In the genomic region with DNA sequence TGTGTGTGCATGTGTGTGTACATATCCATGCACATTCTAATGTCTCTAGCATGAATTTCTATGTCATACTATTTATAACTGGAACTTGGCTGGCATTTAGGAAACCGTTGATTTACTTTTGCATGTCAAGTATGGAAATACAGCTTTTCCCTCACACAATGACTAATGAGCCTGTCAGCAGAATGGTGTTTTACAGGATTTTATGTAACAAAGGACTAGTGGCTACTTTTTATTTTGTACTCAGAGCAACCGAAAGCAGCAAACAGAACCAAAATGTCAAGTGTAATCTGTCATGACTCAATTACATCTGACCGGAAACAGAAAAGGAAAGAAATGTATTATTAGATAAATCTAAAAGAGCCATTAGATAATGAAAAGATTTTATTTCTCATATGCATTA, we compare ENCODE assay signal across 27 cellular contexts.
A peak's percentile ranks its signal among the peaks of the same experiment; 100 is the strongest.
DNase-seq lines count a peak whose midpoint lies in the region; ATAC-seq and TF ChIP-seq lines count a peak whose summit lies in the region.
"Had no signal": no experiment of that assay in that cellular context is flagged by ENCODE, and none has a peak within 500 bp of the region (broad histone marks: within the 10 kb centered on the region; RNA-seq: fewer than 3 reads in every experiment).

No MANE protein-coding gene starts in this region.

- peak; percentile 86 for DNase-seq in COLO829 (ENCODE audit: low spot score)
- peak; percentile 77 for DNase-seq in M059J (ENCODE audit: low read depth)
- peak; percentile 0 for DNase-seq in iris pigment epithelial cell (ENCODE audit: low read depth)
- DNase-seq in GF-D8 (lab: John Stamatoyannopoulos, UW) = no peak
- no peak for DNase-seq in kidney glomerular epithelial cell (lab: John Stamatoyannopoulos, UW)
- no peak for DNase-seq in RWPE1 (ENCODE audit: low spot score)
- DNase-seq: AML-193; CD4-positive, alpha-beta T cell; COR-L47; DMS53; GDM1; KBM-7; MG63; NCI-H1105 treated with DMSO at 0.1 percent for 48 hours; NCI-H146; NCI-H1930; NCI-H2107; NCI-H524; NCI-H748 treated with DMSO at 0.1 percent for 48 hours; NK-92 treated with Interleukin-12 subunit alpha and Interleukin-12 subunit beta, amount 100 ng/mL, for 24 hours; SK-N-SH; SW 1271 had no signal

- H3K27me3 Mint-ChIP-seq in brain = no peaks in the 10 kb centered on the region
- H3K27me3 Mint-ChIP-seq: CD4-positive, alpha-beta T cell had no signal

- H3K36me3 Mint-ChIP-seq in brain = no peaks in the 10 kb centered on the region

- H3K27ac Mint-ChIP-seq in brain = peak overlapping the region in 3 of 5 experiments; percentile 14 to 91 (median 79)
- H3K27ac Mint-ChIP-seq: CD4-positive, alpha-beta T cell had no signal

- peaks cover 10% of the 10 kb centered on the region for H3K4me1 Mint-ChIP-seq in brain

- POLR2A ChIA-PET in RWPE1 (lab: Yijun Ruan, JAX; ENCODE audit: low non-redundant PET) = no interaction called here

- TF ChIP-seq CTCF in brain (conservative IDR thresholded peaks at IDR 0.05) (no peak), RWPE1 (conservative IDR thresholded peaks at IDR 0.05; ENCODE audit: low read depth) (no peak)

- CTCF ChIA-PET in RWPE1 (lab: Yijun Ruan, JAX) = no interaction called here

- H3K4me3 Mint-ChIP-seq in brain = peak overlapping the region in 2 of 5 experiments; percentile 50 to 66
- H3K4me3 Mint-ChIP-seq: CD4-positive, alpha-beta T cell had no signal

- no peak overlapping the region for H3K27ac ChIP-seq in RWPE1
- H3K27ac ChIP-seq: A549; BLaER1 treated with 17β-estradiol and CSF1 and Interleukin-3, amounts not matched to agents 10 nM and 100 nM had no signal

- H3K9me3 Mint-ChIP-seq in brain = peaks cover 0 to 4% (median 0%) of the 10 kb centered on the region in 5 experiments

- no peak for ATAC-seq in HG03457 (IDR thresholded peaks at IDR 0.05; ENCODE audit: unreplicated experiment)
- ATAC-seq: A549, HCT116 had no signal

Comparison
In these comparisons a context has a peak if more than half of its experiments do, and no peak if none do; other contexts are left out.
1. DNase-seq: peak in COLO829 (single experiment), M059J (single experiment) and iris pigment epithelial cell (single experiment); none in GF-D8 (single experiment), kidney glomerular epithelial cell (single experiment) and RWPE1 (single experiment).